8 cellular contexts compared by ENCODE assay signal in the genomic region with DNA sequence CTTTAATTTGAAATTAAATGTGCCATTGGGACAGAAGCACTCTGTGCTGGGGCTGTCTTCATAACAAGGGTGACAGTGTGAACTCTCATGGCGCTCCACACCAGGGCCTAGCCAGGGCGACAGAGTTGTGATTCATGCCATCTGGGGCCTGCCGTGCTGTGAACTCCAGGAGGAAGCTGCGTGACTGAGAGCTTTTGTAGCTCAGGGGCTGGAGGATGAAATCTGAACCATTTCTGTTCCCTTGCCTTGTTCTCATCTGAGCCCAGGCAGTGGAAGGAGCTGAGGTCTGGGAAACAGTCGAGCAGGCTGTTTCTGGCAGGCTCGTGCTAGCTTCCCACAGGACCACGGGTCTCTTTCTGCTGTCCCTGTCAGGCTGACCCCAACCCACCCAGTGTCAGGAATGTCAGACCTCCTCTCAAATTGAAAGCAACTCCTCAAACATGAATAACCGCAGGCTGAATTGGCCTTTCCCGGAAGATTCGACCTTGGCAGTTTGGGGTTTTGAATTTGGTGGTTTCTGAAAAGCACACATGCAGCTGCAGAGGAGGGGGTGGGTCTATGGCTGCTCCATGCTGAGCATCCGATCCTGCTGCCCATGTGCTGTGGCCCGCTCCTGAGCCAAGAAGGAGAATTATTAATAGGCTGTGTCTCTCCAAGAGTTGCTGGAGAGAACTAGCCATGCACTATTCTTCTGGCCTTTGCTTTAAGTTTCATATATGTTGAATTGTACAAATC.
DNase-seq lines count a peak whose midpoint lies in the region; ATAC-seq, FAIRE-seq and TF ChIP-seq lines count a peak whose summit lies in the region.

No MANE protein-coding gene starts in this region.

- FAIRE-seq in HTR-8/SVneo (lab: Jason Lieb, UNC) (peak; percentile 54), H54 (lab: Jason Lieb, UNC) (no peak)

- no peak for TF ChIP-seq EP300 in stomach (IDR thresholded peaks at IDR 0.05)

- intact Hi-C loops in stomach (cut with DNase I; ENCODE audit: low total_unique reads): loop anchor here (10.0 kb wide), 1 partner anchor 1207 kb away; no protein-coding TSS in a partner anchor

- 54 to 81% (median 70%) methylated on average over 12 of the region's 12 CpGs for whole genome bisulfite sequencing in stomach, 5 donors

- H3K27ac ChIP-seq in stomach: peak overlapping the region in 4 of 5 donors; percentile 15 to 42 (median 28)

- no peak overlapping the region for H3K4me3 ChIP-seq in stomach

- no peak for TF ChIP-seq POLR2A in stomach (IDR thresholded peaks at IDR 0.05)
- TF ChIP-seq POLR2A in H54 (IDR thresholded peaks at IDR 0.05; ENCODE audit: low read depth, low read length): no peak

- no peaks in the 10 kb centered on the region for H3K36me3 ChIP-seq in stomach

- no peak for ATAC-seq in GM19397 (IDR thresholded peaks at IDR 0.05; ENCODE audit: unreplicated experiment)

- peaks cover 0 to 11% (median 3%) of the 10 kb centered on the region in 4 donors for H3K4me1 ChIP-seq in stomach

- no peak for DNase-seq in HTR-8/SVneo (ENCODE audit: insufficient read length, low spot score)
- DNase-seq in amygdala (lab: John Stamatoyannopoulos, UW): peak in 50 of 56 donors; percentile 3 to 75 (median 44)
- peak; percentile 59 to 60 for DNase-seq in hippocampal formation (lab: John Stamatoyannopoulos, UW)
- no peak for DNase-seq in stomach
- no peak for DNase-seq in H54 (ENCODE audit: insufficient read length, low spot score)
- no peak for DNase-seq in GOT3 (lab: John Stamatoyannopoulos, UW)
- no peak for DNase-seq in HPDE6-E6E7 (ENCODE audit: extremely low spot score)

- H3K9me3 ChIP-seq in stomach: no peaks in the 10 kb centered on the region

- H3K27me3 ChIP-seq in stomach: no peaks in the 10 kb centered on the region

- TF ChIP-seq CTCF in stomach (IDR thresholded peaks at IDR 0.05): no peak

Comparison
In these comparisons a context has a peak if more than half of its experiments do, and no peak if none do; other contexts are left out.
1. DNase-seq: peak in amygdala (50 of 56) and hippocampal formation (2 of 2); none in HTR-8/SVneo (single experiment), stomach (single experiment), H54 (single experiment), GOT3 (single experiment) and HPDE6-E6E7 (single experiment).